In genomic region chr14:72708708-72709475, GRCh38 we compare ENCODE assay signal across 13 cellular contexts.
DNase-seq lines count a peak whose midpoint lies in the region; ATAC-seq, FAIRE-seq and TF ChIP-seq lines count a peak whose summit lies in the region.
"Had no signal": no experiment of that assay in that cellular context is flagged by ENCODE, and none has a peak within 500 bp of the region (broad histone marks: within the 10 kb centered on the region; RNA-seq: fewer than 3 reads in every experiment).

No MANE protein-coding gene starts in this region.

- no peak for TF ChIP-seq CTCF in brain (conservative IDR thresholded peaks at IDR 0.05)

- no peaks in the 10 kb centered on the region for H3K27me3 Mint-ChIP-seq in stimulated activated naive CD8-positive, alpha-beta T cell treated with anti-CD3 and anti-CD28 coated beads, Interleukin-15, amount 100 ng/mL, for 72 hours
- peaks cover 7% of the 10 kb centered on the region for H3K27me3 Mint-ChIP-seq in brain
- peaks cover 5% of the 10 kb centered on the region for H3K27me3 Mint-ChIP-seq in T-helper 17 cell
- H3K27me3 Mint-ChIP-seq: stimulated activated naive B cell treated with anti-CD40 and anti-IgM and Interleukin-4, amounts not matched to agents 10 μg/mL and 1 μg/mL and 100 μg/mL, for 72 hours had no signal

- no peak for ATAC-seq in stimulated activated naive CD8-positive, alpha-beta T cell treated with anti-CD3 and anti-CD28 coated beads, Interleukin-15, Interleukin-2, amounts not matched to agents 100 U/mL and 50 U/mL, for 24 hours
- no peak for ATAC-seq in stimulated activated naive CD8-positive, alpha-beta T cell treated with anti-CD3 and anti-CD28 coated beads, Interleukin-15, amount 100 ng/mL, for 72 hours
- no peak for ATAC-seq in GM19455 (IDR thresholded peaks at IDR 0.05; ENCODE audit: unreplicated experiment)
- ATAC-seq in T-helper 17 cell: no peak
- ATAC-seq: heart left ventricle; stimulated activated naive B cell treated with anti-CD40 and anti-IgM and Interleukin-4, amounts not matched to agents 10 μg/mL and 1 μg/mL and 100 μg/mL, for 72 hours had no signal

- H3K36me3 Mint-ChIP-seq in brain (peaks cover 7% of the 10 kb centered on the region), T-helper 17 cell (ENCODE audit: low read depth) (peaks cover 3% of the 10 kb centered on the region)

- H3K4me3 Mint-ChIP-seq in stimulated activated naive CD8-positive, alpha-beta T cell treated with anti-CD3 and anti-CD28 coated beads, Interleukin-15, amount 100 ng/mL, for 72 hours: no peak overlapping the region
- no peak overlapping the region for H3K4me3 Mint-ChIP-seq in brain
- no peak overlapping the region for H3K4me3 Mint-ChIP-seq in T-helper 17 cell
- H3K4me3 Mint-ChIP-seq: stimulated activated naive B cell treated with anti-CD40 and anti-IgM and Interleukin-4, amounts not matched to agents 10 μg/mL and 1 μg/mL and 100 μg/mL, for 72 hours had no signal

- peak; percentile 78 for FAIRE-seq in urothelium cell line (lab: Jason Lieb, UNC)

- H3K9me3 ChIP-seq in T-helper 17 cell (ENCODE audit: control insufficient read depth, low read length, poor library complexity, severe bottlenecking): no peaks in the 10 kb centered on the region
- H3K9me3 ChIP-seq: BLaER1, heart left ventricle had no signal

- peaks cover 27% of the 10 kb centered on the region for H3K4me1 Mint-ChIP-seq in stimulated activated naive CD8-positive, alpha-beta T cell treated with anti-CD3 and anti-CD28 coated beads, Interleukin-15, amount 100 ng/mL, for 72 hours
- H3K4me1 Mint-ChIP-seq in brain: peaks cover 40% of the 10 kb centered on the region
- peaks cover 8% of the 10 kb centered on the region for H3K4me1 Mint-ChIP-seq in T-helper 17 cell

- no peaks in the 10 kb centered on the region for H3K9me3 Mint-ChIP-seq in stimulated activated naive CD8-positive, alpha-beta T cell treated with anti-CD3 and anti-CD28 coated beads, Interleukin-15, amount 100 ng/mL, for 72 hours
- peaks cover 0 to 4% (median 0%) of the 10 kb centered on the region in 5 experiments for H3K9me3 Mint-ChIP-seq in brain
- H3K9me3 Mint-ChIP-seq: stimulated activated naive B cell treated with anti-CD40 and anti-IgM and Interleukin-4, amounts not matched to agents 10 μg/mL and 1 μg/mL and 100 μg/mL, for 72 hours had no signal

- H3K27ac Mint-ChIP-seq in stimulated activated naive CD8-positive, alpha-beta T cell treated with anti-CD3 and anti-CD28 coated beads, Interleukin-15, amount 100 ng/mL, for 72 hours: no peak overlapping the region
- H3K27ac Mint-ChIP-seq in brain (peak overlapping the region in 4 of 5 experiments; percentile 76 to 94 (median 84)), T-helper 17 cell (no peak overlapping the region)
- H3K27ac Mint-ChIP-seq: stimulated activated naive B cell treated with anti-CD40 and anti-IgM and Interleukin-4, amounts not matched to agents 10 μg/mL and 1 μg/mL and 100 μg/mL, for 72 hours had no signal

- DNase-seq in stimulated activated naive CD8-positive, alpha-beta T cell treated with anti-CD3 and anti-CD28 coated beads, Interleukin-15, Interleukin-2, amounts not matched to agents 100 U/mL and 50 U/mL, for 24 hours: peak; percentile 13
- DNase-seq in stimulated activated naive CD8-positive, alpha-beta T cell treated with anti-CD3 and anti-CD28 coated beads, Interleukin-15, amount 100 ng/mL, for 72 hours: no peak
- DNase-seq in kidney tubule cell (ENCODE audit: low spot score) (peak; percentile 51), urothelium cell line (ENCODE audit: low spot score) (peak; percentile 78), activated gamma-delta T cell treated with Interleukin-2 at 50 U/mL for 16 hours (no peak), T-helper 17 cell (no peak)
- DNase-seq: heart left ventricle; KG1; NCI-H2081 treated with DMSO at 0.1 percent for 48 hours; stimulated activated naive B cell treated with anti-CD40 and anti-IgM and Interleukin-4, amounts not matched to agents 10 μg/mL and 1 μg/mL and 100 μg/mL, for 72 hours had no signal

Comparison
In these comparisons a context has a peak if more than half of its experiments do, and no peak if none do; other contexts are left out.
1. DNase-seq: peak in stimulated activated naive CD8-positive, alpha-beta T cell treated with anti-CD3 and anti-CD28 coated beads, Interleukin-15, Interleukin-2, amounts not matched to agents 100 U/mL and 50 U/mL, for 24 hours (single experiment), kidney tubule cell (single experiment) and urothelium cell line (single experiment); none in stimulated activated naive CD8-positive, alpha-beta T cell treated with anti-CD3 and anti-CD28 coated beads, Interleukin-15, amount 100 ng/mL, for 72 hours (0 of 2), activated gamma-delta T cell treated with Interleukin-2 at 50 U/mL for 16 hours (single experiment) and T-helper 17 cell (0 of 3).
2. H3K27ac Mint-ChIP-seq: peak in brain (4 of 5); none in stimulated activated naive CD8-positive, alpha-beta T cell treated with anti-CD3 and anti-CD28 coated beads, Interleukin-15, amount 100 ng/mL, for 72 hours (0 of 2) and T-helper 17 cell (single experiment).